Comparison of ENCODE assay signal across 1 cellular context in the genomic region with DNA sequence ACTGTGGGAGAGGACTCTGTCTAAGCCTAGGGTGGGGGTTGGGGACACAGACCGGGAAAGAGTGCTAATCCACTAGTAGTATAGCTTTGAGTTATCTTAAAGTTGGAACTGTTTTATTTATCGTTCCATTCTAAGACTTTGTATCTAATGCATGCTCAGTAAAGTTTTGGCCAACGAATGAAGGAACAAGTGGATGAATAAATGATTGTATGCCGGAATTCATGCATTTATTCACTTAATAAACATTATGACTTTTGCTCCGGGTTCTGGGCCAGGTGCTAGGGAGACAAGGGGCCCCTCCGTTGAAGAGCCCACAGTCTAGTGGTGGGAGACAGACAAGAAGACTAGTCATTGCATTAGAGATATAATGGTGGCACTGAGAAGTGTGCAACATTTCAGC.
TF ChIP-seq lines count a peak whose summit lies in the region.

No MANE protein-coding gene starts in this region.

TF ChIP-seq in HepG2, 621 proteins besides CTCF, POLR2A, EP300 and RAD21:
- TF ChIP-seq SNAPC2 (CRISPR knock-in tag; IDR thresholded peaks at IDR 0.05), result 0 out of 2 replicates have a peak, but pooled peaks have one; percentile 25
- no peak for TF ChIP-seq HOXA9 (CRISPR knock-in tag; IDR thresholded peaks at IDR 0.05; ENCODE audit: borderline replicate concordance)
- TF ChIP-seq, protein P1, sequence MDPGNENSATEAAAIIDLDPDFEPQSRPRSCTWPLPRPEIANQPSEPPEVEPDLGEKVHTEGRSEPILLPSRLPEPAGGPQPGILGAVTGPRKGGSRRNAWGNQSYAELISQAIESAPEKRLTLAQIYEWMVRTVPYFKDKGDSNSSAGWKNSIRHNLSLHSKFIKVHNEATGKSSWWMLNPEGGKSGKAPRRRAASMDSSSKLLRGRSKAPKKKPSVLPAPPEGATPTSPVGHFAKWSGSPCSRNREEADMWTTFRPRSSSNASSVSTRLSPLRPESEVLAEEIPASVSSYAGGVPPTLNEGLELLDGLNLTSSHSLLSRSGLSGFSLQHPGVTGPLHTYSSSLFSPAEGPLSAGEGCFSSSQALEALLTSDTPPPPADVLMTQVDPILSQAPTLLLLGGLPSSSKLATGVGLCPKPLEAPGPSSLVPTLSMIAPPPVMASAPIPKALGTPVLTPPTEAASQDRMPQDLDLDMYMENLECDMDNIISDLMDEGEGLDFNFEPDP (CRISPR knock-in tag; conservative IDR thresholded peaks at IDR 0.05), result 0 out of 2 replicates have a peak, but pooled peaks have one; percentile 78
- TF ChIP-seq HES4 (CRISPR knock-in tag; IDR thresholded peaks at IDR 0.05; ENCODE audit: borderline replicate concordance), result no peak
TF ChIP-seq in HepG2: peak in this region for 2.
